8 cellular contexts compared by ENCODE assay signal in the genomic region with DNA sequence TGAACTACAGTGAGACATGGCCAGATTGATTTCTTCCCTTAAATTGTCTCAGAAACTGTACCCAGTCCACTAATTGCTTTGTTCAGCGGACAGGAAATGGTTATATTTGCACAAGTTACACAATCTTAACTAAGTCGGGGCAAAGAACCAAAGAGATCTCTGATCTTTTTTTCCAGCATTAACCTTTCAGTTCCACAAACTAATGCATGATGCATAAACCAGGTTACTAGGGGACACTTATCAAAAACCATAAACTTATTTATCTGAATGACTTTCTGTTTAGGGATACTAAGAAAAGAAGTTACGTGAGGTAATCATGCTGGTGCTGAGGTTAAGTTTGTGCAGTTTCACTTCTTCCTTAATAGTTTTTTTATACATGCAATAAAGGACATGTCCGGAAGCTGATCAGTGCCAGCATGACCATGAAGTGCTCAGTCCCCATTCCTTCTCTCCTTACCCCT. TPM values are rescaled to one million over a fixed set of nuclear protein-coding genes. Genes with fewer than 3 reads are reported as not detected.
DNase-seq lines count a peak whose midpoint lies in the region; ATAC-seq, FAIRE-seq and TF ChIP-seq lines count a peak whose summit lies in the region.

No MANE protein-coding gene starts in this region.

- no peak for TF ChIP-seq POLR2A in A549 (IDR thresholded peaks at IDR 0.05; ENCODE audit: low read length)

- no peak overlapping the region for H3K9ac ChIP-seq in muscle layer of colon (ENCODE audit: low read length)

- in situ Hi-C loops in astrocyte of the spinal cord (cut with HindIII; ENCODE audit: low sequenced_read_pairs): no loop called here

- H3K27ac ChIP-seq in A549 (peak overlapping the region; percentile 61 to 80), muscle layer of colon (ENCODE audit: low read depth, low read length) (peak overlapping the region; percentile 42)

- ATAC-seq in A549 (peak; percentile 42 to 45; a peak in 3 of 6 replicates), GM19397 (IDR thresholded peaks at IDR 0.05; ENCODE audit: unreplicated experiment) (peak; percentile 80), HG03378 (IDR thresholded peaks at IDR 0.05; ENCODE audit: unreplicated experiment) (peak; percentile 86)

- H3K4me2 ChIP-seq in A549: peak overlapping the region; percentile 66

- no peaks in the 10 kb centered on the region for H3K27me3 ChIP-seq in muscle layer of colon (ENCODE audit: control insufficient read depth in 1 of 2, insufficient read depth in 2 of 2, low read length in 2 of 2)

- POLR2A ChIA-PET in A549 (lab: Yijun Ruan, JAX): interaction anchor here (0.6 to 1.2 kb wide), 2 partner anchors 20 to 108 kb away, joined by 3 read pairs; no protein-coding TSS in a partner anchor

- CTCF ChIA-PET in A549 (lab: Yijun Ruan, JAX): no interaction called here

- DNase-seq in A549 (ENCODE audit: low read depth in 1 of 2, low spot score in 1 of 2) (peak in 1 of 2 experiments; percentile 33), astrocyte of the spinal cord (ENCODE audit: low read depth, low spot score) (peak; percentile 56), cerebellar nuclear complex (lab: John Stamatoyannopoulos, UW) (no peak)
- no peak for DNase-seq in effector CD4-positive, alpha-beta T cell
- DNase-seq in activated T-cell treated with anti-CD3 and anti-CD28 coated beads, Interleukin-2, amount 50 U/mL, for 1 hour: no peak

- 0 out of 5 replicates have a peak, but pooled peaks of 1 of the 2 experiments have one; percentile 12 for TF ChIP-seq RAD21 in A549 (conservative IDR thresholded peaks at IDR 0.05 in 1 of 2, IDR thresholded peaks at IDR 0.05 in 1 of 2)

- no peak overlapping the region; the same call in 2 of the 3 replicates for H3K4me3 ChIP-seq in A549
- no peak overlapping the region for H3K4me3 ChIP-seq in astrocyte of the spinal cord (ENCODE audit: low read depth, low read length)
- H3K4me3 ChIP-seq in muscle layer of colon (ENCODE audit: low read depth in 1 of 2, low read length in 2 of 2): peak overlapping the region in 1 of 2 donors; percentile 11

- TF ChIP-seq CTCF in A549 (IDR thresholded peaks at IDR 0.05) (no peak), astrocyte of the spinal cord (IDR thresholded peaks at IDR 0.05; ENCODE audit: low read depth, low read length) (no peak)

- H3K4me1 ChIP-seq in A549 (peaks cover 97% of the 10 kb centered on the region), muscle layer of colon (ENCODE audit: insufficient read depth, low read length) (peaks cover 70% of the 10 kb centered on the region)

- no peak for FAIRE-seq in A549 (lab: Jason Lieb, UNC)

- WGBS in A549 (ENCODE audit: missing lambda C conversion rate): 13% methylated on average over 4 of the region's 4 CpGs

- H3K36me3 ChIP-seq in muscle layer of colon (ENCODE audit: insufficient read depth, low read length): no peaks in the 10 kb centered on the region

- H3K9me3 ChIP-seq in A549 (no peaks in the 10 kb centered on the region), muscle layer of colon (ENCODE audit: low read length) (no peaks in the 10 kb centered on the region)

- TF ChIP-seq EP300 in A549 (IDR thresholded peaks at IDR 0.05): 0 out of 5 replicates have a peak, but pooled peaks of 1 of the 2 experiments have one; percentile 21

TF ChIP-seq in A549, 52 proteins besides CTCF, POLR2A, EP300 and RAD21:
- TF ChIP-seq, protein P1, sequence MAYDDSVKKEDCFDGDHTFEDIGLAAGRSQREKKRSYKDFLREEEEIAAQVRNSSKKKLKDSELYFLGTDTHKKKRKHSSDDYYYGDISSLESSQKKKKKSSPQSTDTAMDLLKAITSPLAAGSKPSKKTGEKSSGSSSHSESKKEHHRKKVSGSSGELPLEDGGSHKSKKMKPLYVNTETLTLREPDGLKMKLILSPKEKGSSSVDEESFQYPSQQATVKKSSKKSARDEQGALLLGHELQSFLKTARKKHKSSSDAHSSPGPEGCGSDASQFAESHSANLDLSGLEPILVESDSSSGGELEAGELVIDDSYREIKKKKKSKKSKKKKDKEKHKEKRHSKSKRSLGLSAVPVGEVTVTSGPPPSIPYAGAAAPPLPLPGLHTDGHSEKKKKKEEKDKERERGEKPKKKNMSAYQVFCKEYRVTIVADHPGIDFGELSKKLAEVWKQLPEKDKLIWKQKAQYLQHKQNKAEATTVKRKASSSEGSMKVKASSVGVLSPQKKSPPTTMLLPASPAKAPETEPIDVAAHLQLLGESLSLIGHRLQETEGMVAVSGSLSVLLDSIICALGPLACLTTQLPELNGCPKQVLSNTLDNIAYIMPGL (CRISPR knock-in tag; IDR thresholded peaks at IDR 0.05; ENCODE audit: borderline replicate concordance): no peak
- TF ChIP-seq RNF2 (IDR thresholded peaks at IDR 0.05; ENCODE audit: borderline replicate concordance, low read depth) (no peak), ZC3H11A (IDR thresholded peaks at IDR 0.05) (no peak), JUN (IDR thresholded peaks at IDR 0.05) (peak in 1 of 2 experiments; percentile 35; a peak in 1 of 5 replicates), CEBPB (IDR thresholded peaks at IDR 0.05) (peak; percentile 49 to 85; a peak in 3 of 4 replicates), CHD4 (IDR thresholded peaks at IDR 0.05; ENCODE audit: borderline replicate concordance) (no peak), GATA3 (IDR thresholded peaks at IDR 0.05; ENCODE audit: borderline replicate concordance) (no peak)
- TF ChIP-seq, protein P2, sequence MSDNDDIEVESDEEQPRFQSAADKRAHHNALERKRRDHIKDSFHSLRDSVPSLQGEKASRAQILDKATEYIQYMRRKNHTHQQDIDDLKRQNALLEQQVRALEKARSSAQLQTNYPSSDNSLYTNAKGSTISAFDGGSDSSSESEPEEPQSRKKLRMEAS (IDR thresholded peaks at IDR 0.05): no peak

RNA-seq across cellular contexts. Expression of a gene that starts 22.4 kb away (rescaled TPM):
- 29.5 and 56.0 TPM in 2 replicates for polyA plus RNA-seq in A549 (2011; rRNA removed)
- polyA plus RNA-seq in A549 (2012; cell fraction: cytosol; rRNA removed): 8.4 and 8.6 TPM in 2 replicates
- polyA plus RNA-seq in A549 (2012; cell fraction: nucleus; rRNA removed): 7.0 and 15.3 TPM in 2 replicates
- 29.9 to 34.5 TPM (median 33.6 TPM) in 3 replicates for polyA plus RNA-seq in A549 (2017; fragmentation: RNase III; extraction: RNeasy Plus Mini Kit Qiagen cat#74134 plus additional on column Dnase treatment)
- polyA minus RNA-seq in A549 (2011; rRNA and poly(A)+ RNA removed): 181 TPM in 2 replicates
